In the genomic region with DNA sequence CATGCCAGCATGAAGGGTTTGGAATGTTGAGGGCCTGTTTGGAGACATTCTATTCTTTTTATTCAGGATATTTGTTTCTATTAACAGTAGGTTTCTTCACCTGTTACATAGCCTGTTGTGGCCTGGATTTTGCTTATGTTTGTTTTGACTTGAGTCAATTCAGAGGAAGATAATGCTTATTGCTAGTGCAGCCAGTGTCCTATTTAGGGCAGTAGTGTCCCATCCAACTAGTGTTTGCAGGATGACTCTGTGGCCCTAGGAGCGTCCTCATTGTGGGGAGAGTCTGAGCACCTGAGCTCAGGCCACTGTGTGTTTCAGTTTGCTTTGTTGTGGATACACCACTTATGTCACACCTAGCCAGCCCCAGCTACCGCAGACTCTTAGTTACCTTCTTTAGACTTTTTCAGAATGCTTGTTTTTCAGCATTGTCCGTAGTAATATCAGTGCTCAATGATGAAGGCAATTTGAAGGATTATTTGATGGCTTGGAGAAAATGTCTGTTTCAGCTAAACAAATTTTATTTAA, we compare ENCODE assay signal across 18 cellular contexts.
DNase-seq lines count a peak whose midpoint lies in the region; ATAC-seq, FAIRE-seq and TF ChIP-seq lines count a peak whose summit lies in the region.
"Had no signal": no experiment of that assay in that cellular context is flagged by ENCODE, and none has a peak within 500 bp of the region (broad histone marks: within the 10 kb centered on the region; RNA-seq: fewer than 3 reads in every experiment).

No MANE protein-coding gene starts in this region.

- H3K4me1 ChIP-seq in HEK293 (ENCODE audit: control insufficient read depth, insufficient read depth, low read length) (no peaks in the 10 kb centered on the region), GM12878 (ENCODE audit: control insufficient read depth, insufficient read depth, low read length) (no peaks in the 10 kb centered on the region)

- no peak overlapping the region for H3K9ac ChIP-seq in GM12878 (ENCODE audit: control insufficient read depth, insufficient read depth, low read length)
- H3K9ac ChIP-seq: GM23248 had no signal

- no peak overlapping the region for H3K4me3 ChIP-seq in HEK293 (ENCODE audit: low read depth, low read length)
- no peak overlapping the region for H3K4me3 ChIP-seq in GM12878
- H3K4me3 ChIP-seq: GM23248 had no signal

- CTCF ChIA-PET in HEK293 (lab: Yijun Ruan, JAX) (interaction anchor here (0.7 kb wide), 1 partner anchor 129 kb away, joined by 3 read pairs; no protein-coding TSS in a partner anchor), GM12878 (lab: Yijun Ruan, JAX) (interaction anchor here (0.7 to 3.1 kb wide), 13 partner anchors 9 to 125 kb away, joined by 3 to 10 read pairs (median 4); no protein-coding TSS in a partner anchor)

- no peak for TF ChIP-seq EP300 in GM12878 (IDR thresholded peaks at IDR 0.05; ENCODE audit: borderline replicate concordance in 1 of 2, control insufficient read depth in 1 of 2, low read depth in 2 of 2, low read length in 2 of 2)

- POLR2A ChIA-PET in HEK293 (lab: Yijun Ruan, JAX) (no interaction called here), GM12878 (lab: Charles Lee) (interaction anchor here (0.6 to 1.2 kb wide), 3 partner anchors 14 to 1887 kb away, joined by 3 read pairs; no protein-coding TSS in a partner anchor)

- no peaks in the 10 kb centered on the region for H3K36me3 Mint-ChIP-seq in nephron progenitor cell (ENCODE audit: low read depth)
- H3K36me3 Mint-ChIP-seq: CD4-positive, alpha-beta memory T cell had no signal

- intact Hi-C loops in GM12878 (cut with micrococcal nuclease; ENCODE audit: unreplicated experiment), result no loop called here

- H3K9me3 ChIP-seq in HEK293 (ENCODE audit: control insufficient read depth, insufficient read depth, low read depth, low read length) (no peaks in the 10 kb centered on the region), GM12878 (replicated peaks; ENCODE audit: control insufficient read depth, insufficient read depth, low read length) (no peaks in the 10 kb centered on the region)

- H3K4me1 Mint-ChIP-seq in nephron progenitor cell, result no peaks in the 10 kb centered on the region
- H3K4me1 Mint-ChIP-seq: CD4-positive, alpha-beta memory T cell had no signal

- H3K4me3 Mint-ChIP-seq in nephron progenitor cell, result no peak overlapping the region
- H3K4me3 Mint-ChIP-seq: CD4-positive, alpha-beta memory T cell had no signal

- ATAC-seq in GM12878 (peak; percentile 96), left lobe of liver (peak; percentile 80), HG03097 (IDR thresholded peaks at IDR 0.05; ENCODE audit: low FRiP score, unreplicated experiment) (no peak)

- no peaks in the 10 kb centered on the region for H4K20me1 ChIP-seq in GM12878 (ENCODE audit: control insufficient read depth, insufficient read depth)

- WGBS in GM12878 (ENCODE audit: insufficient coverage, insufficient replicate concordance, low lambda C conversion rate, missing lambda C conversion rate), result 47% methylated on average over 3 of the region's 3 CpGs

- no peak for TF ChIP-seq RAD21 in GM12878 (IDR thresholded peaks at IDR 0.05; ENCODE audit: insufficient read depth, low read depth, low read length)

- H3K9me3 Mint-ChIP-seq in nephron progenitor cell, result no peaks in the 10 kb centered on the region

- H3K36me3 ChIP-seq in HEK293 (ENCODE audit: control insufficient read depth in 2 of 2, insufficient read depth in 1 of 2, low read length in 2 of 2), result no peaks in the 10 kb centered on the region
- H3K36me3 ChIP-seq in GM12878 (ENCODE audit: control insufficient read depth in 2 of 2, insufficient read depth in 2 of 2, low read length in 1 of 2), result no peaks in the 10 kb centered on the region

- H3K4me2 ChIP-seq in GM12878 (ENCODE audit: control insufficient read depth, insufficient read depth), result no peak overlapping the region

- in situ Hi-C loops in GM12878 (cut with MboI), result no loop called here

- BruUV-seq in GM12878 (replicated peaks; lab: Mats Ljungman, UMichigan), result no TSS peak

- H3K79me2 ChIP-seq in GM12878 (ENCODE audit: control insufficient read depth, insufficient read depth, low read length), result no peaks in the 10 kb centered on the region

- no peak for TF ChIP-seq CTCF in HEK293 (tag by site-specific recombination; IDR thresholded peaks at IDR 0.05)
- TF ChIP-seq CTCF in GM12878 (IDR thresholded peaks at IDR 0.05 in 2 of 3, conservative IDR thresholded peaks at IDR 0.05 in 1 of 3; ENCODE audit: control insufficient read depth in 2 of 3, extremely low read depth in 1 of 3, insufficient read depth in 1 of 3, low read depth in 3 of 3, low read length in 3 of 3), result 0 out of 6 replicates have a peak, but pooled peaks of 1 of the 3 experiments have one; percentile 2
- no peak for TF ChIP-seq CTCF in nephron progenitor cell (IDR thresholded peaks at IDR 0.05)

- no peak for DNase-seq in GM12878 (ENCODE audit: low read depth, low spot score)
- no peak for DNase-seq in left lobe of liver (ENCODE audit: low spot score)
- no peak for DNase-seq in Kasumi-1 (lab: John Stamatoyannopoulos, UW)
- DNase-seq in nephron progenitor cell, result no peak
- DNase-seq: C1 segment of cervical spinal cord; Calu3; CD4-positive, alpha-beta memory T cell; COR-L47; DMS53; DMS79 treated with DMSO at 0.1 percent for 48 hours; GF-D8; GM23248; H7; HCEC 1CT had no signal

- RAD21 ChIA-PET in GM12878 (lab: Charles Lee; ENCODE audit: unreplicated experiment), result interaction anchor here (0.9 to 4.9 kb wide), 12 partner anchors 23 to 125 kb away, joined by 3 to 49 read pairs (median 6); no protein-coding TSS in a partner anchor

- FAIRE-seq in GM12878 (lab: Jason Lieb, UNC), result no peak
- FAIRE-seq: GM19239, H1 had no signal

- peaks cover 2% of the 10 kb centered on the region for H3K27me3 Mint-ChIP-seq in nephron progenitor cell (ENCODE audit: low read depth, poor library complexity)

- no peaks in the 10 kb centered on the region for H3K27me3 ChIP-seq in GM12878 (replicated peaks in 1 of 2; ENCODE audit: control insufficient read depth in 2 of 2, insufficient read depth in 2 of 2, low read length in 1 of 2)

- H3K27ac ChIP-seq in HEK293 (ENCODE audit: extremely low read depth, low read depth, low read length) (no peak overlapping the region), GM12878 (ENCODE audit: control insufficient read depth, insufficient read depth) (no peak overlapping the region)
- H3K27ac ChIP-seq: GM23248 had no signal

- no peak overlapping the region for H3K27ac Mint-ChIP-seq in nephron progenitor cell
- H3K27ac Mint-ChIP-seq: CD4-positive, alpha-beta memory T cell had no signal

- no peak overlapping the region for H2AFZ ChIP-seq in GM12878 (ENCODE audit: control insufficient read depth, low read depth, low read length)
- H2AFZ ChIP-seq: GM23248 had no signal

- SMC1A ChIA-PET in GM12878 (lab: Charles Lee; ENCODE audit: uncharacterized antibody, unreplicated experiment), result interaction anchor here (0.6 to 4.5 kb wide), 20 partner anchors 8 to 125 kb away, joined by 3 to 34 read pairs (median 5); no protein-coding TSS in a partner anchor

- no peak for TF ChIP-seq POLR2A in GM12878 (IDR thresholded peaks at IDR 0.05; ENCODE audit: low read depth, low read length)

TF ChIP-seq in GM12878, 131 proteins besides CTCF, POLR2A, EP300 and RAD21 (continues in another document):
- TF ChIP-seq SKIL (IDR thresholded peaks at IDR 0.05; ENCODE audit: low read depth, poor library complexity, severe bottlenecking) (peak; percentile 76), SPI1 (IDR thresholded peaks at IDR 0.05; ENCODE audit: borderline replicate concordance, insufficient read depth, low read depth, low read length) (no peak), BHLHE40 (IDR thresholded peaks at IDR 0.05; ENCODE audit: borderline replicate concordance in 1 of 2, low read depth in 2 of 2, low read length in 1 of 2) (peak; percentile 55 to 93; a peak in 2 of 4 replicates), CBX5 (IDR thresholded peaks at IDR 0.05; ENCODE audit: low read depth) (no peak), MTA2 (IDR thresholded peaks at IDR 0.05; ENCODE audit: low read depth) (peak; percentile 58; the same call in 1 of the 2 replicates), IKZF1 (conservative IDR thresholded peaks at IDR 0.05) (peak; percentile 28; the same call in 1 of the 2 replicates), ZNF217 (IDR thresholded peaks at IDR 0.05) (peak; percentile 38; the same call in 1 of the 2 replicates), RUNX3 (IDR thresholded peaks at IDR 0.05; ENCODE audit: low read length) (0 out of 2 replicates have a peak, but pooled peaks have one; percentile 8), DPF2 (IDR thresholded peaks at IDR 0.05) (0 out of 2 replicates have a peak, but pooled peaks have one; percentile 62), IKZF2 (IDR thresholded peaks at IDR 0.05) (peak in 1 of 2 experiments; percentile 16; a peak in 1 of 4 replicates), TCF12 (IDR thresholded peaks at IDR 0.05; ENCODE audit: low read depth, low read length) (no peak), SMARCA5 (IDR thresholded peaks at IDR 0.05) (0 out of 2 replicates have a peak, but pooled peaks have one; percentile 17), MEF2B (IDR thresholded peaks at IDR 0.05; ENCODE audit: partially characterized antibody, poor library complexity, severe bottlenecking) (peak; percentile 41), TARDBP (IDR thresholded peaks at IDR 0.05; ENCODE audit: borderline replicate concordance) (no peak), BACH1 (IDR thresholded peaks at IDR 0.05; ENCODE audit: borderline replicate concordance) (0 out of 2 replicates have a peak, but pooled peaks have one; percentile 48)
